Comparison of ENCODE assay signal across 8 cellular contexts in the genomic region with DNA sequence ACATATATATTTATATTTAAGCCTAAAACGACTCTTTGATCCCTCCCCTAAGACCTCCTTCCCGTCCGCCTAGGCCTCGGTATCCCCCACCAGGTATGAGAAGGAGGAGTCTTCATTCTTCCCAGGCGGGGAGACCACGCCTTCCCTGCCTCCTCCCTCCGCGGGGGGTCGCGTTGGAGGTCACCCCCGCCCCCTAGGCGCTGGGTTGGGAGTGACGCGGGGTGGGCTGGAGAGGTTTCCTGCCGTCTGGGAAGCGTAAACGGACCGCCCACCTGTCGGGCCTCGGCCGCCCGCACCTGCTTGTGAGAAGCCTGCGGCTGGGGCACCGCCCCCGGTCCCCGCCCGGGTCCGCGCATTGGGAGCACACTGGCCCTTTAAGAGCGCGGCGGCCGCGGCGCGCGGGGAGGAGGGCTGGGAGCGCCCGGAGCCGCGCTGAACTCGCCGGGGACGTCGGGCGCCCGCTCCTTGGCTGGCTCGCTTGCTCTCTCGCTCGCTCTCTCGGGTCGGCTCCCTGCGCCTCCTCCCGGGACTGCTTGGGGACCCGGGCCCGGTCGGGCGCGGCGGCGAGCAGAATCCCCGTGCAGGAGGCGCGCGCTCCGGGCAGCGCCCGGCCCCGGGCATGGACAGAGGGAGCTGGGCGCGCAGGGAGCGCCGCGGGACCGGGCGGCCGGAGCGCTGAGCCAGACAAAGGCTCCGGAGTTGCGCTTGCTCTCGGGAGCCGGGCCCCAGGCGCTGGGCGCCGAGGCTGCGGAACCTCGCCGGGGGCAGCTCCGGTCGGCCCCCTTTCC. TPM values are rescaled to one million over a fixed set of nuclear protein-coding genes. Genes with fewer than 3 reads are reported as not detected.
DNase-seq lines count a peak whose midpoint lies in the region; ATAC-seq and TF ChIP-seq lines count a peak whose summit lies in the region.

Gene MMP15, plus strand, starts transcription at position 404 of the 788 bp plus-strand sequence. CDS start 597 bp downstream, outside the sequence.

- peaks cover 11% of the 10 kb centered on the region for H3K4me1 Mint-ChIP-seq in activated naive CD8-positive, alpha-beta T cell treated with anti-CD3 and anti-CD28 coated beads, Interleukin-2, amount 50 U/mL, for 24 hours

- H3K36me3 ChIP-seq in BE2C = no peaks in the 10 kb centered on the region; the same call in 1 of the 2 replicates

- H3K27me3 Mint-ChIP-seq in activated naive CD8-positive, alpha-beta T cell treated with anti-CD3 and anti-CD28 coated beads, Interleukin-2, amount 50 U/mL, for 24 hours = peaks cover 9% of the 10 kb centered on the region

- no peaks in the 10 kb centered on the region for H3K9me3 Mint-ChIP-seq in activated naive CD8-positive, alpha-beta T cell treated with anti-CD3 and anti-CD28 coated beads, Interleukin-2, amount 50 U/mL, for 24 hours

- ATAC-seq in GM19351 (IDR thresholded peaks at IDR 0.05; ENCODE audit: unreplicated experiment) (peak; percentile 60), SK-N-SH treated with all-trans-retinoic acid at 6 μM for 48 hours (peak; percentile 67), left cardiac atrium (peak; percentile 70 to 74)
- ATAC-seq in activated naive CD8-positive, alpha-beta T cell treated with anti-CD3 and anti-CD28 coated beads, Interleukin-2, amount 50 U/mL, for 24 hours = peak; percentile 70

- no peak for TF ChIP-seq CTCF in BE2C (IDR thresholded peaks at IDR 0.05; ENCODE audit: low read depth, low read length)

- H3K4me1 ChIP-seq in BE2C = peaks cover 33% of the 10 kb centered on the region

- H3K27ac Mint-ChIP-seq in activated naive CD8-positive, alpha-beta T cell treated with anti-CD3 and anti-CD28 coated beads, Interleukin-2, amount 50 U/mL, for 24 hours = peak within 1 kb of the TSS; percentile 46

- H3K4me3 ChIP-seq in BE2C (ENCODE audit: low read depth, low read length) = peak within 1 kb of the TSS; percentile 61
- H3K4me3 ChIP-seq in Jurkat, Clone E6-1 (ENCODE audit: low read length) = peak within 1 kb of the TSS; percentile 54

- peak; percentile 66 for DNase-seq in BE2C
- peak; percentile 71 for DNase-seq in Jurkat, Clone E6-1 (ENCODE audit: low read depth, low spot score)
- DNase-seq in activated naive CD8-positive, alpha-beta T cell treated with anti-CD3 and anti-CD28 coated beads, Interleukin-2, amount 50 U/mL, for 24 hours = peak; percentile 61
- DNase-seq in left cardiac atrium = peak; percentile 80
- peak; percentile 86 for DNase-seq in posterior vena cava (ENCODE audit: low spot score)
- DNase-seq in ureter (ENCODE audit: low spot score) = peak; percentile 88

- peak within 1 kb of the TSS; percentile 75 for H3K4me3 Mint-ChIP-seq in activated naive CD8-positive, alpha-beta T cell treated with anti-CD3 and anti-CD28 coated beads, Interleukin-2, amount 50 U/mL, for 24 hours

- peaks cover 39% of the 10 kb centered on the region for H3K27me3 ChIP-seq in BE2C

- H3K36me3 Mint-ChIP-seq in activated naive CD8-positive, alpha-beta T cell treated with anti-CD3 and anti-CD28 coated beads, Interleukin-2, amount 50 U/mL, for 24 hours (ENCODE audit: low read depth) = no peaks in the 10 kb centered on the region

- intact Hi-C loops in left cardiac atrium (cut with DNase I) = no loop called here
- intact Hi-C loops in posterior vena cava (cut with DNase I) = no loop called here

- no peaks in the 10 kb centered on the region for H3K9me3 ChIP-seq in BE2C

TF ChIP-seq in SK-N-SH treated with all-trans-retinoic acid at 6 μM for 48 hours, 23 proteins besides CTCF, POLR2A, EP300 and RAD21:
- no peak for TF ChIP-seq PPARA (CRISPR knock-in tag; IDR thresholded peaks at IDR 0.05; ENCODE audit: borderline replicate concordance)
- TF ChIP-seq ZFP3 (CRISPR knock-in tag; IDR thresholded peaks at IDR 0.05) = no peak
- TF ChIP-seq, protein P1, sequence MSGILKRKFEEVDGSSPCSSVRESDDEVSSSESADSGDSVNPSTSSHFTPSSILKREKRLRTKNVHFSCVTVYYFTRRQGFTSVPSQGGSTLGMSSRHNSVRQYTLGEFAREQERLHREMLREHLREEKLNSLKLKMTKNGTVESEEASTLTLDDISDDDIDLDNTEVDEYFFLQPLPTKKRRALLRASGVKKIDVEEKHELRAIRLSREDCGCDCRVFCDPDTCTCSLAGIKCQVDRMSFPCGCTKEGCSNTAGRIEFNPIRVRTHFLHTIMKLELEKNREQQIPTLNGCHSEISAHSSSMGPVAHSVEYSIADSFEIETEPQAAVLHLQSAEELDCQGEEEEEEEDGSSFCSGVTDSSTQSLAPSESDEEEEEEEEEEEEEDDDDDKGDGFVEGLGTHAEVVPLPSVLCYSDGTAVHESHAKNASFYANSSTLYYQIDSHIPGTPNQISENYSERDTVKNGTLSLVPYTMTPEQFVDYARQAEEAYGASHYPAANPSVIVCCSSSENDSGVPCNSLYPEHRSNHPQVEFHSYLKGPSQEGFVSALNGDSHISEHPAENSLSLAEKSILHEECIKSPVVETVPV (CRISPR knock-in tag; IDR thresholded peaks at IDR 0.05) = no peak
- no peak for TF ChIP-seq TSHZ2 (CRISPR knock-in tag; IDR thresholded peaks at IDR 0.05)
- TF ChIP-seq ZNF8 (CRISPR knock-in tag; IDR thresholded peaks at IDR 0.05) = no peak
- no peak for TF ChIP-seq ESRRG (CRISPR knock-in tag; IDR thresholded peaks at IDR 0.05)
- TF ChIP-seq ZFP30 (CRISPR knock-in tag; IDR thresholded peaks at IDR 0.05) = no peak
- TF ChIP-seq GLIS3 (CRISPR knock-in tag; IDR thresholded peaks at IDR 0.05) = no peak
- TF ChIP-seq TOX (CRISPR knock-in tag; IDR thresholded peaks at IDR 0.05; ENCODE audit: borderline replicate concordance) = no peak
- TF ChIP-seq CSDC2 (CRISPR knock-in tag; IDR thresholded peaks at IDR 0.05) = no peak
TF ChIP-seq in SK-N-SH treated with all-trans-retinoic acid at 6 μM for 48 hours: peak in this region for 0.

RNA-seq across cellular contexts. Expression of gene MMP15, which starts in this region (rescaled TPM):
- 49.0 TPM for polyA plus RNA-seq in BE2C (2012; ENCODE audit: insufficient read depth, insufficient read length, low read depth)
- 4.1 TPM for polyA plus RNA-seq in Jurkat, Clone E6-1 (2012; ENCODE audit: insufficient read depth, insufficient read length)
- total RNA-seq in left cardiac atrium = 10 to 100 TPM; 46.2 to 52.9 TPM
- 1 to 10 TPM; 4.4 to 5.8 TPM for total RNA-seq in posterior vena cava
- total RNA-seq in ureter = 15.4 TPM

Comparison
In these comparisons a context has a peak if more than half of its experiments do, and no peak if none do; other contexts are left out.
1. Peak in every context shown above with its lines: DNase-seq, ATAC-seq and H3K4me3 ChIP-seq.